10 cellular contexts compared by ENCODE assay signal in the genomic region with DNA sequence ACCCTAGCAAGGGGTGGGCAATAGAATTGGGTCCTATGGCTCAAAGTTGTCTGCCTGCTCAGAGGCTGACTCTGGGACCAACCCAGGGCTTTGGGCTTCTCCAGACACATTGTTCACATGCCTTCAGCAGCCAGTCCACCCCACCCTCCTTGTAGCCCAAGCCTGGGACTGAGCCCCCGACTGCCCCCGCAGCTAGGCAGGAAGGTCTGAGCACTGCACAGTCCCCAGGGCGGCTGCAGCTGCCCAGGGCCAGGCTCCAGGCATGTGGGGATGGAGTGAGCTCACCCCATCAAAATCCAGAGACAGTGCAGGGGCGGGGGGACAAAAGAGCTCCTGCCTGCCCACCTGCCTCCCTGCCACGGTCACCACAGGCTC. TPM values are rescaled to one million over a fixed set of nuclear protein-coding genes. Genes with fewer than 3 reads are reported as not detected.
DNase-seq lines count a peak whose midpoint lies in the region; ATAC-seq and TF ChIP-seq lines count a peak whose summit lies in the region.
"Had no signal": no experiment of that assay in that cellular context is flagged by ENCODE, and none has a peak within 500 bp of the region (broad histone marks: within the 10 kb centered on the region; RNA-seq: fewer than 3 reads in every experiment).

No MANE protein-coding gene starts in this region.

- ATAC-seq in GM18868 (IDR thresholded peaks at IDR 0.05; ENCODE audit: unreplicated experiment), result no peak

- peak; percentile 18 for TF ChIP-seq CTCF in AG09309 (IDR thresholded peaks at IDR 0.05; ENCODE audit: control insufficient read depth, insufficient read depth, low read depth, low read length, missing control alignments)
- no peak for TF ChIP-seq CTCF in GM13976 (IDR thresholded peaks at IDR 0.05; ENCODE audit: borderline replicate concordance, control extremely low read depth, extremely low read depth, insufficient read depth, missing control alignments)

- in situ Hi-C loops in GM13976 (cut with MboI; ENCODE audit: low sequenced_read_pairs, unreplicated experiment), result no loop called here

- peak overlapping the region; percentile 93 for H3K27ac ChIP-seq in rectal smooth muscle tissue (ENCODE audit: low read depth, low read length)

- intact Hi-C loops in cardiac septum (cut with DNase I), result loop anchor here (5.0 kb wide), 1 partner anchor 36 kb away; the partner anchor contains the start of gene HSPG2

- no peak overlapping the region for H3K9ac ChIP-seq in rectal smooth muscle tissue (ENCODE audit: low read length)

- peaks cover 77% of the 10 kb centered on the region for H3K4me1 ChIP-seq in rectal smooth muscle tissue (ENCODE audit: control insufficient read depth, insufficient read depth, low read length)
- H3K4me1 ChIP-seq: BE2C had no signal

- peaks cover 4% of the 10 kb centered on the region for H3K36me3 ChIP-seq in rectal smooth muscle tissue (ENCODE audit: control insufficient read depth, insufficient read depth, low read length)
- H3K36me3 ChIP-seq: BE2C had no signal

- H3K27me3 ChIP-seq in rectal smooth muscle tissue (ENCODE audit: control insufficient read depth, insufficient read depth, low read length), result no peaks in the 10 kb centered on the region
- H3K27me3 ChIP-seq: BE2C had no signal

- no peak overlapping the region for H3K4me3 ChIP-seq in AG09309 (ENCODE audit: control insufficient read depth, low read depth, low read length)
- no peak overlapping the region for H3K4me3 ChIP-seq in rectal smooth muscle tissue (ENCODE audit: low read length)

- DNase-seq in AG09309 (ENCODE audit: low read depth) (no peak), T1000 (lab: John Stamatoyannopoulos, UW) (peak; percentile 5), cardiac septum (ENCODE audit: low spot score) (peak; percentile 86), GM13976 (ENCODE audit: low spot score) (no peak), midbrain (lab: John Stamatoyannopoulos, UW) (no peak)
- DNase-seq in stimulated activated CD8-positive, alpha-beta memory T cell treated with anti-CD3 and anti-CD28 coated beads, Interleukin-4, amount 100 ng/mL, for 48 hours, result no peak
- DNase-seq: BE2C, NCI-H524 had no signal

RNA-seq across cellular contexts. Expression of gene HSPG2, which starts 35.6 kb away (rescaled TPM):
- 506 TPM for total RNA-seq in cardiac septum

Comparison
In these comparisons a context has a peak if more than half of its experiments do, and no peak if none do; other contexts are left out.
1. DNase-seq: peak in T1000 (single experiment) and cardiac septum (single experiment); none in AG09309 (single experiment), stimulated activated CD8-positive, alpha-beta memory T cell treated with anti-CD3 and anti-CD28 coated beads, Interleukin-4, amount 100 ng/mL, for 48 hours (single experiment), GM13976 (single experiment) and midbrain (single experiment).